30 cellular contexts compared by ENCODE assay signal in genomic region chr1:199995096-199995685, GRCh38. TPM values are rescaled to one million over a fixed set of nuclear protein-coding genes. Genes with fewer than 3 reads are reported as not detected.
"Had no signal": no experiment of that assay in that cellular context is flagged by ENCODE, and none has a peak within 500 bp of the region (broad histone marks: within the 10 kb centered on the region; RNA-seq: fewer than 3 reads in every experiment).

No MANE protein-coding gene starts in this region.

- H3K36me3 ChIP-seq: colonic mucosa, esophagus squamous epithelium, neural progenitor cell, sigmoid colon, suprapubic skin, tibial artery had no signal

- H3K27me3 ChIP-seq: body of pancreas, colonic mucosa, esophagus squamous epithelium, neural progenitor cell, sigmoid colon had no signal

- H3K4me3 Mint-ChIP-seq: activated CD4-positive, alpha-beta T cell treated with anti-CD3 and anti-CD28 coated beads for 36 hours; activated CD8-positive, alpha-beta memory T cell treated with anti-CD3 and anti-CD28 coated beads, Interleukin-2, amount 10 ng/mL, durations not matched to agents 7 days and 5 days; activated CD8-positive, alpha-beta T cell treated with anti-CD3 and anti-CD28 coated beads, Interleukin-2, amount 10 ng/mL, durations not matched to agents 7 days and 5 days; activated naive CD8-positive, alpha-beta T cell; memory B cell; natural killer cell; neural progenitor cell; stimulated activated naive B cell treated with anti-CD40 and anti-IgM and Interleukin-4, amounts not matched to agents 10 μg/mL and 1 μg/mL and 100 μg/mL, for 72 hours had no signal

- H3K36me3 Mint-ChIP-seq: activated CD8-positive, alpha-beta memory T cell treated with anti-CD3 and anti-CD28 coated beads, Interleukin-2, amount 10 ng/mL, durations not matched to agents 7 days and 5 days; activated naive CD8-positive, alpha-beta T cell; memory B cell; natural killer cell; neural progenitor cell; stimulated activated naive B cell treated with anti-CD40 and anti-IgM and Interleukin-4, amounts not matched to agents 10 μg/mL and 1 μg/mL and 100 μg/mL, for 72 hours had no signal

- H3K9me3 ChIP-seq: body of pancreas, colonic mucosa, esophagus squamous epithelium, sigmoid colon, suprapubic skin, tibial artery had no signal

- H3K27me3 Mint-ChIP-seq: activated CD4-positive, alpha-beta T cell treated with anti-CD3 and anti-CD28 coated beads for 36 hours; activated naive CD8-positive, alpha-beta T cell had no signal

- H3K27ac ChIP-seq: body of pancreas, colonic mucosa, epithelial cell of prostate, esophagus squamous epithelium, neural progenitor cell, sigmoid colon, suprapubic skin, tibial artery had no signal

- H3K9ac ChIP-seq: neural progenitor cell had no signal

- H3K4me1 ChIP-seq: colonic mucosa, esophagus squamous epithelium, neural progenitor cell, sigmoid colon, suprapubic skin, tibial artery had no signal

- H3K27ac Mint-ChIP-seq: activated CD4-positive, alpha-beta T cell treated with anti-CD3 and anti-CD28 coated beads for 36 hours; activated CD8-positive, alpha-beta memory T cell treated with anti-CD3 and anti-CD28 coated beads, Interleukin-2, amount 10 ng/mL, durations not matched to agents 7 days and 5 days; activated CD8-positive, alpha-beta T cell treated with anti-CD3 and anti-CD28 coated beads, Interleukin-2, amount 10 ng/mL, durations not matched to agents 7 days and 5 days; activated naive CD8-positive, alpha-beta T cell; memory B cell; natural killer cell; neural progenitor cell; stimulated activated naive B cell treated with anti-CD40 and anti-IgM and Interleukin-4, amounts not matched to agents 10 μg/mL and 1 μg/mL and 100 μg/mL, for 72 hours had no signal

- H3K4me1 Mint-ChIP-seq: activated CD4-positive, alpha-beta T cell treated with anti-CD3 and anti-CD28 coated beads for 36 hours; activated CD8-positive, alpha-beta memory T cell treated with anti-CD3 and anti-CD28 coated beads, Interleukin-2, amount 10 ng/mL, durations not matched to agents 7 days and 5 days; memory B cell; natural killer cell; neural progenitor cell; stimulated activated naive B cell treated with anti-CD40 and anti-IgM and Interleukin-4, amounts not matched to agents 10 μg/mL and 1 μg/mL and 100 μg/mL, for 72 hours had no signal

- H3K9me3 Mint-ChIP-seq: memory B cell; natural killer cell; neural progenitor cell; stimulated activated naive B cell treated with anti-CD40 and anti-IgM and Interleukin-4, amounts not matched to agents 10 μg/mL and 1 μg/mL and 100 μg/mL, for 72 hours had no signal

- DNase-seq: activated CD4-positive, alpha-beta T cell treated with anti-CD3 and anti-CD28 coated beads for 36 hours; activated CD4-positive, CD25-positive, alpha-beta regulatory T cell; activated CD8-positive, alpha-beta memory T cell treated with anti-CD3 and anti-CD28 coated beads, Interleukin-2, amount 10 ng/mL, durations not matched to agents 7 days and 5 days; activated CD8-positive, alpha-beta T cell treated with anti-CD3 and anti-CD28 coated beads, Interleukin-2, amount 10 ng/mL, durations not matched to agents 7 days and 5 days; activated effector memory CD4-positive, alpha-beta T cell treated with Interleukin-2 at 50 U/mL for 16 hours; activated naive CD4-positive, alpha-beta T cell treated with Interleukin-2 at 50 U/mL for 16 hours; activated T-cell treated with anti-CD3 and anti-CD28 coated beads, Interleukin-2, amount 50 U/mL, for 48 hours; aorta; body of pancreas; cerebellar nuclear complex; colonic mucosa; effector CD8-positive, alpha-beta T cell; esophagus squamous epithelium; foreskin melanocyte; kidney glomerular epithelial cell; left ventricle myocardium superior; midbrain; natural killer cell; occipital lobe; retina; sigmoid colon; stimulated activated CD4-positive, alpha-beta T cell treated with anti-CD3 and anti-CD28 coated beads, Interleukin-1b, Interleukin-23, amount 100 ng/mL, for 48 hours; stimulated activated naive B cell treated with anti-CD40 and anti-IgM and Interleukin-4, amounts not matched to agents 10 μg/mL and 1 μg/mL and 100 μg/mL, for 72 hours; tibial artery had no signal

- H3K4me3 ChIP-seq: body of pancreas, colonic mucosa, esophagus squamous epithelium, neural progenitor cell, sigmoid colon, smooth muscle cell, suprapubic skin, tibial artery had no signal

RNA-seq across cellular contexts. Expression of gene NR5A2, which starts 32.3 kb away (rescaled TPM):
- total RNA-seq: activated CD4-positive, alpha-beta T cell treated with anti-CD3 and anti-CD28 coated beads for 36 hours; activated CD8-positive, alpha-beta T cell treated with anti-CD3 and anti-CD28 coated beads, Interleukin-2, amount 10 ng/mL, durations not matched to agents 7 days and 5 days; natural killer cell had no signal
